9 cellular contexts compared by ENCODE assay signal in genomic region chr22:38802671-38803121, GRCh38.
DNase-seq lines count a peak whose midpoint lies in the region; FAIRE-seq and TF ChIP-seq lines count a peak whose summit lies in the region.
"Had no signal": no experiment of that assay in that cellular context is flagged by ENCODE, and none has a peak within 500 bp of the region (broad histone marks: within the 10 kb centered on the region; RNA-seq: fewer than 3 reads in every experiment).

No MANE protein-coding gene starts in this region.

- peak; percentile 5 for DNase-seq in NCI-H2107 treated with DMSO at 0.1 percent for 48 hours (lab: John Stamatoyannopoulos, UW; ENCODE audit: unreplicated experiment)
- no peak for DNase-seq in NCI-H2107 (lab: John Stamatoyannopoulos, UW)
- DNase-seq in astrocyte of the spinal cord (ENCODE audit: low read depth, low spot score): peak; percentile 86
- peak; percentile 75 for DNase-seq in iPS-NIHi11 (ENCODE audit: low spot score)
- peak; percentile 94 for DNase-seq in urothelium cell line (ENCODE audit: low spot score)
- no peak for DNase-seq in D721Med (ENCODE audit: insufficient read length, low spot score)
- no peak for DNase-seq in midbrain (lab: John Stamatoyannopoulos, UW)
- no peak for DNase-seq in NCI-H748 treated with DMSO at 0.1 percent for 48 hours (lab: John Stamatoyannopoulos, UW)
- DNase-seq: BE2C had no signal

- in situ Hi-C loops in astrocyte of the spinal cord (cut with HindIII; ENCODE audit: low sequenced_read_pairs): no loop called here

- TF ChIP-seq CTCF in astrocyte of the spinal cord (IDR thresholded peaks at IDR 0.05; ENCODE audit: low read depth, low read length) (no peak), D721Med (IDR thresholded peaks at IDR 0.05; ENCODE audit: insufficient read depth, missing control alignments) (no peak)

- H3K4me3 ChIP-seq in astrocyte of the spinal cord (ENCODE audit: low read depth, low read length): no peak overlapping the region

- FAIRE-seq in urothelium cell line (lab: Jason Lieb, UNC) (no peak), D721Med (lab: Jason Lieb, UNC) (no peak)

Comparison
In these comparisons a context has a peak if more than half of its experiments do, and no peak if none do; other contexts are left out.
1. DNase-seq: peak in NCI-H2107 treated with DMSO at 0.1 percent for 48 hours (single experiment), astrocyte of the spinal cord (single experiment), iPS-NIHi11 (single experiment) and urothelium cell line (single experiment); none in NCI-H2107 (single experiment), D721Med (single experiment), midbrain (single experiment) and NCI-H748 treated with DMSO at 0.1 percent for 48 hours (single experiment).